8 cellular contexts compared by ENCODE assay signal in genomic region chr6:41006217-41006616, GRCh38.
DNase-seq lines count a peak whose midpoint lies in the region; ATAC-seq and TF ChIP-seq lines count a peak whose summit lies in the region.
"Not testable (repeated sequence)": the region's sequence is repeated elsewhere in the genome, so short reads cannot be mapped to it uniquely, and the experiment has no call there.

No MANE protein-coding gene starts in this region.

- H3K4me3 ChIP-seq in RWPE2 (ENCODE audit: severe bottlenecking): not testable (repeated sequence)

- H3K9me3 ChIP-seq in RWPE2 (ENCODE audit: severe bottlenecking): not testable (repeated sequence)

- not testable (repeated sequence) for H3K27ac ChIP-seq in RWPE2 (ENCODE audit: poor library complexity, severe bottlenecking)

- not testable (repeated sequence) for H3K36me3 ChIP-seq in RWPE2 (ENCODE audit: low read depth)

- in situ Hi-C loops in ACHN (cut with HindIII; ENCODE audit: low pct_ligation_motif_present, low pct_unique_long_range_greater_than_20kb, low sequenced_read_pairs): not testable (repeated sequence)

- peak; percentile 58 for ATAC-seq in GM18502 (IDR thresholded peaks at IDR 0.05; ENCODE audit: poor library complexity, unreplicated experiment)
- peak; percentile 56; the same call in 2 of the 3 replicates for ATAC-seq in RWPE2 (ENCODE audit: low read depth)

- DNase-seq in ACHN (peak; percentile 68), MV-4-11 (lab: John Stamatoyannopoulos, UW) (peak; percentile 75), activated T-cell treated with anti-CD3 and anti-CD28 coated beads for 1 hour (ENCODE audit: low read depth) (peak; percentile 31), left kidney (ENCODE audit: low read depth, low spot score) (peak; percentile 80)
- DNase-seq in RWPE2 (ENCODE audit: low spot score): not testable (repeated sequence)
- DNase-seq in effector CD4-positive, alpha-beta T cell: peak; percentile 45
- DNase-seq in stimulated activated CD4-positive, alpha-beta T cell treated with anti-CD3 and anti-CD28 coated beads, Interleukin-15, amount 100 ng/mL, for 48 hours (ENCODE audit: low read depth in 2 of 2): peak; percentile 11 to 34

- not testable (repeated sequence) for H3K27me3 ChIP-seq in RWPE2 (ENCODE audit: insufficient read depth, poor library complexity, severe bottlenecking)

- peak; percentile 85 for TF ChIP-seq CTCF in RWPE2 (IDR thresholded peaks at IDR 0.05; ENCODE audit: poor library complexity, severe bottlenecking)

- H3K4me1 ChIP-seq in RWPE2 (ENCODE audit: insufficient read depth, poor library complexity, severe bottlenecking): not testable (repeated sequence)
